2 cellular contexts compared by ENCODE assay signal in genomic region chr12:50354908-50355307, GRCh38.
A peak's percentile ranks its signal among the peaks of the same experiment; 100 is the strongest.
TF ChIP-seq lines count a peak whose summit lies in the region.

No MANE protein-coding gene starts in this region.

TF ChIP-seq in K562, 482 proteins besides CTCF, POLR2A, EP300 and RAD21:
- TF ChIP-seq NR2C1 (IDR thresholded peaks at IDR 0.05) (peak; percentile 46; the same call in 1 of the 2 replicates), NR2C1 (tag; IDR thresholded peaks at IDR 0.05) (peak; percentile 66; the same call in 1 of the 2 replicates), NR2C2 (CRISPR knock-in tag; IDR thresholded peaks at IDR 0.05) (no peak), NR2C2 (tag; IDR thresholded peaks at IDR 0.05) (peak; percentile 72), DPF2 (IDR thresholded peaks at IDR 0.05) (0 out of 2 replicates have a peak, but pooled peaks have one; percentile 17), ZBTB34 (CRISPR knock-in tag; IDR thresholded peaks at IDR 0.05) (no peak), KDM1A (IDR thresholded peaks at IDR 0.05) (peak; percentile 25 to 70; a peak in 3 of 4 replicates), JUND (IDR thresholded peaks at IDR 0.05; ENCODE audit: borderline replicate concordance, low read depth, low read length) (0 out of 2 replicates have a peak, but pooled peaks have one; percentile 33), JUND (tag; IDR thresholded peaks at IDR 0.05; ENCODE audit: borderline replicate concordance, low read depth, low read length) (no peak), ZBTB1 (CRISPR knock-in tag; IDR thresholded peaks at IDR 0.05; ENCODE audit: borderline replicate concordance, low read depth) (no peak), ZNF639 (CRISPR knock-in tag; conservative IDR thresholded peaks at IDR 0.05 in 1 of 2, IDR thresholded peaks at IDR 0.05 in 1 of 2) (0 out of 4 replicates have a peak, but pooled peaks of 1 of the 2 experiments have one; percentile 10)

TF ChIP-seq in GM23338, 12 proteins besides CTCF, POLR2A, EP300 and RAD21:
- no peak for TF ChIP-seq EZH2 (IDR thresholded peaks at IDR 0.05; ENCODE audit: low read depth, unreplicated experiment)
- TF ChIP-seq ZNF331 (CRISPR knock-in tag; IDR thresholded peaks at IDR 0.05; ENCODE audit: low read depth) = no peak
- no peak for TF ChIP-seq CREB1 (CRISPR knock-in tag; IDR thresholded peaks at IDR 0.05; ENCODE audit: low read depth)
- TF ChIP-seq NANOG (IDR thresholded peaks at IDR 0.05; ENCODE audit: borderline replicate concordance) = no peak
- TF ChIP-seq, protein P1, sequence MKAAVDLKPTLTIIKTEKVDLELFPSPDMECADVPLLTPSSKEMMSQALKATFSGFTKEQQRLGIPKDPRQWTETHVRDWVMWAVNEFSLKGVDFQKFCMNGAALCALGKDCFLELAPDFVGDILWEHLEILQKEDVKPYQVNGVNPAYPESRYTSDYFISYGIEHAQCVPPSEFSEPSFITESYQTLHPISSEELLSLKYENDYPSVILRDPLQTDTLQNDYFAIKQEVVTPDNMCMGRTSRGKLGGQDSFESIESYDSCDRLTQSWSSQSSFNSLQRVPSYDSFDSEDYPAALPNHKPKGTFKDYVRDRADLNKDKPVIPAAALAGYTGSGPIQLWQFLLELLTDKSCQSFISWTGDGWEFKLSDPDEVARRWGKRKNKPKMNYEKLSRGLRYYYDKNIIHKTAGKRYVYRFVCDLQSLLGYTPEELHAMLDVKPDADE (IDR thresholded peaks at IDR 0.05) = no peak
- TF ChIP-seq STAT1 (IDR thresholded peaks at IDR 0.05; ENCODE audit: unreplicated experiment) = no peak
- TF ChIP-seq, protein P2, sequence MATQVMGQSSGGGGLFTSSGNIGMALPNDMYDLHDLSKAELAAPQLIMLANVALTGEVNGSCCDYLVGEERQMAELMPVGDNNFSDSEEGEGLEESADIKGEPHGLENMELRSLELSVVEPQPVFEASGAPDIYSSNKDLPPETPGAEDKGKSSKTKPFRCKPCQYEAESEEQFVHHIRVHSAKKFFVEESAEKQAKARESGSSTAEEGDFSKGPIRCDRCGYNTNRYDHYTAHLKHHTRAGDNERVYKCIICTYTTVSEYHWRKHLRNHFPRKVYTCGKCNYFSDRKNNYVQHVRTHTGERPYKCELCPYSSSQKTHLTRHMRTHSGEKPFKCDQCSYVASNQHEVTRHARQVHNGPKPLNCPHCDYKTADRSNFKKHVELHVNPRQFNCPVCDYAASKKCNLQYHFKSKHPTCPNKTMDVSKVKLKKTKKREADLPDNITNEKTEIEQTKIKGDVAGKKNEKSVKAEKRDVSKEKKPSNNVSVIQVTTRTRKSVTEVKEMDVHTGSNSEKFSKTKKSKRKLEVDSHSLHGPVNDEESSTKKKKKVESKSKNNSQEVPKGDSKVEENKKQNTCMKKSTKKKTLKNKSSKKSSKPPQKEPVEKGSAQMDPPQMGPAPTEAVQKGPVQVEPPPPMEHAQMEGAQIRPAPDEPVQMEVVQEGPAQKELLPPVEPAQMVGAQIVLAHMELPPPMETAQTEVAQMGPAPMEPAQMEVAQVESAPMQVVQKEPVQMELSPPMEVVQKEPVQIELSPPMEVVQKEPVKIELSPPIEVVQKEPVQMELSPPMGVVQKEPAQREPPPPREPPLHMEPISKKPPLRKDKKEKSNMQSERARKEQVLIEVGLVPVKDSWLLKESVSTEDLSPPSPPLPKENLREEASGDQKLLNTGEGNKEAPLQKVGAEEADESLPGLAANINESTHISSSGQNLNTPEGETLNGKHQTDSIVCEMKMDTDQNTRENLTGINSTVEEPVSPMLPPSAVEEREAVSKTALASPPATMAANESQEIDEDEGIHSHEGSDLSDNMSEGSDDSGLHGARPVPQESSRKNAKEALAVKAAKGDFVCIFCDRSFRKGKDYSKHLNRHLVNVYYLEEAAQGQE (IDR thresholded peaks at IDR 0.05; ENCODE audit: unreplicated experiment) = no peak
- TF ChIP-seq ZNF114 (CRISPR knock-in tag; IDR thresholded peaks at IDR 0.05) = no peak
